ENCODE assay signal across 8 cellular contexts in the genomic region with DNA sequence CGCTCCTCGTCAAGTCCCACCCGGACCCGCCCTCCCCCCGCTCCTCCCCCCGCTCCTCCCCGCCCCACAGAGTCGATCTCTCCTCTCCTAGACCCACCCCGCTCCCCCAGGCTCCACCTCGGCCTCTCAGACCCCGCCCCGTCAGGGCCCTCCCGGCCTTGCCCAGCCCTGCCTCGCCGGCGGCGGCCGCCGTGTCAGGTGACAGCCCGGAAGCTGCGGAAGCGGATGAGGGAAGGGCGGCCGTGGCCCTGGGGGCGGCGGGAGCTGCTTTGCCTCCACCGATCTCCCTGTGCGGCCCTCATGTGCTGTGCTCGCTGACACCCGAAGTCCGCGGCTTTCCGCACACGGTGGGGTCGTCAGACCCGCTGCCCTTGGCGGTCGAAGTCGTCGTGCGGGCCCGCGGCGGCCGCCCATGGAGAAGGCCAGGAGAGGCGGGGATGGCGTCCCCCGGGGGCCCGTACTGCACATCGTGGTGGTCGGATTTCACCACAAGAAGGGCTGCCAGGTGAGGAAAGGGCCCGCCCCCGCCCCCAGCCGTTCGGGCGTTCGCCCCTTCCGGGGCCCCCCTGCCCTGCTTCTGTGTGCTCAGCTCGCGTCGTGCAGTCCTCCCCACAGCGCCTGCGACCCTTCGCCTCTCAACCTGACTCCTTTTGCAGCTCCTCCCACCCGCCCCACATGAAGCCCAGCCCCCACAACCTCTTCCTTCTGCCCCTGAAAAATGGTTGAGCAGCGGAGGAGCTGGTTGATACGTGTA. TPM values are rescaled to one million over a fixed set of nuclear protein-coding genes. Genes with fewer than 3 reads are reported as not detected.
DNase-seq lines count a peak whose midpoint lies in the region; ATAC-seq and TF ChIP-seq lines count a peak whose summit lies in the region.

A gene (plus strand): TSS at position 192 of the 754 bp plus-strand sequence. CDS start 221 bp downstream, at position 413.

- H3K9me2 ChIP-seq in PC-3 (replicated peaks; ENCODE audit: low read length): no peaks in the 10 kb centered on the region

- H3K36me3 ChIP-seq in PC-3 (ENCODE audit: low read depth, low read length): no peaks in the 10 kb centered on the region

- H4K20me1 ChIP-seq in PC-3 (ENCODE audit: low read length): 0 out of 2 replicates have a peak, but pooled peaks cover 6% of the 10 kb centered on the region

- intact Hi-C loops in PC-3 (cut with micrococcal nuclease): loop anchor here (1.0 to 10.0 kb wide), 2 partner anchors 163 to 549 kb away; no protein-coding TSS in a partner anchor

- H3K27ac ChIP-seq in PC-3 (ENCODE audit: low read length) (peak within 1 kb of the TSS; percentile 86), epithelial cell of prostate (peak within 1 kb of the TSS; percentile 89)

- peak within 1 kb of the TSS; percentile 97 for H3K4me2 ChIP-seq in PC-3 (ENCODE audit: low read length)

- TF ChIP-seq EP300 in Ishikawa (IDR thresholded peaks at IDR 0.05; ENCODE audit: borderline replicate concordance): no peak

- no peak for TF ChIP-seq CTCF in PC-3 (conservative IDR thresholded peaks at IDR 0.05; ENCODE audit: low read depth, low read length)

- peak; percentile 94 for ATAC-seq in GM21619 (IDR thresholded peaks at IDR 0.05; ENCODE audit: unreplicated experiment)
- ATAC-seq in PC-3: peak; percentile 93

- peak within 1 kb of the TSS; percentile 98 for H3K9ac ChIP-seq in PC-3 (ENCODE audit: low read length)

- H3F3A ChIP-seq in PC-3 (ENCODE audit: low read length, unreplicated experiment): no peaks in the 10 kb centered on the region

- peak within 1 kb of the TSS; percentile 95 for H3K4me3 ChIP-seq in PC-3 (ENCODE audit: low read length)

- BruUV-seq in PC-3 (replicated peaks; lab: Mats Ljungman, UMichigan): no TSS peak

- H3K9me3 ChIP-seq in PC-3 (ENCODE audit: low read length): no peaks in the 10 kb centered on the region

- CTCF ChIA-PET in PC-3 (lab: Charles Lee): interaction anchor here (0.5 kb wide), 1 partner anchor 123 kb away, joined by 3 read pairs; no protein-coding TSS in a partner anchor

- H3K79me2 ChIP-seq in PC-3 (ENCODE audit: low read length): peaks cover 56% of the 10 kb centered on the region

- DNase-seq in DMS114 treated with DMSO at 0.1 percent for 48 hours (lab: John Stamatoyannopoulos, UW; ENCODE audit: unreplicated experiment) (peak; percentile 88), PC-3 (peak; percentile 94), activated T-cell treated with anti-CD3 and anti-CD28 coated beads for 48 hours (ENCODE audit: low read depth) (peak; percentile 99), epithelial cell of prostate (ENCODE audit: low read depth, low spot score) (peak; percentile 69), mucosa of gallbladder (ENCODE audit: low spot score) (peak; percentile 98)
- DNase-seq in stimulated activated CD8-positive, alpha-beta memory T cell treated with anti-CD3 and anti-CD28 coated beads, Interleukin-4, amount 100 ng/mL, for 24 hours (ENCODE audit: low read depth): peak; percentile 99

- H3K27me3 ChIP-seq in PC-3 (ENCODE audit: low read length): no peaks in the 10 kb centered on the region

- H2AFZ ChIP-seq in PC-3 (ENCODE audit: low read length): peak within 1 kb of the TSS; percentile 93

- no peak for TF ChIP-seq RAD21 in Ishikawa (IDR thresholded peaks at IDR 0.05; ENCODE audit: low read depth)

- peaks cover 13% of the 10 kb centered on the region; the same call in 1 of the 2 replicates for H3K4me1 ChIP-seq in PC-3 (ENCODE audit: insufficient read depth, low read length)

- POLR2A ChIA-PET in PC-3 (lab: Charles Lee; ENCODE audit: unreplicated experiment): interaction anchor here (0.5 to 0.7 kb wide), 4 partner anchors 38 to 530 kb away, joined by 5 to 14 read pairs (median 9); no protein-coding TSS in a partner anchor

TF ChIP-seq in Ishikawa, 13 proteins besides CTCF, POLR2A, EP300 and RAD21:
- no peak for TF ChIP-seq EGR1 (IDR thresholded peaks at IDR 0.05)
- peak; percentile 62 for TF ChIP-seq TAF1 (IDR thresholded peaks at IDR 0.05; ENCODE audit: low read depth)
- TF ChIP-seq, protein P1, sequence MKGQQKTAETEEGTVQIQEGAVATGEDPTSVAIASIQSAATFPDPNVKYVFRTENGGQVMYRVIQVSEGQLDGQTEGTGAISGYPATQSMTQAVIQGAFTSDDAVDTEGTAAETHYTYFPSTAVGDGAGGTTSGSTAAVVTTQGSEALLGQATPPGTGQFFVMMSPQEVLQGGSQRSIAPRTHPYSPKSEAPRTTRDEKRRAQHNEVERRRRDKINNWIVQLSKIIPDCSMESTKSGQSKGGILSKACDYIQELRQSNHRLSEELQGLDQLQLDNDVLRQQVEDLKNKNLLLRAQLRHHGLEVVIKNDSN (IDR thresholded peaks at IDR 0.05): peak; percentile 92
- TF ChIP-seq, protein P2, sequence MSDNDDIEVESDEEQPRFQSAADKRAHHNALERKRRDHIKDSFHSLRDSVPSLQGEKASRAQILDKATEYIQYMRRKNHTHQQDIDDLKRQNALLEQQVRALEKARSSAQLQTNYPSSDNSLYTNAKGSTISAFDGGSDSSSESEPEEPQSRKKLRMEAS (IDR thresholded peaks at IDR 0.05): peak; percentile 77

RNA-seq across cellular contexts. Expression of the gene that starts here (rescaled TPM):
- 11.3 and 13.2 TPM in 2 replicates for total RNA-seq in PC-3 (2014; rRNA removed)
- 53.6 TPM for total RNA-seq in mucosa of gallbladder

Comparison
In these comparisons a context has a peak if more than half of its experiments do, and no peak if none do; other contexts are left out.
1. Peak in every context shown above with its lines: DNase-seq, ATAC-seq, H3K4me3 ChIP-seq and H3K27ac ChIP-seq.